In the genomic region with DNA sequence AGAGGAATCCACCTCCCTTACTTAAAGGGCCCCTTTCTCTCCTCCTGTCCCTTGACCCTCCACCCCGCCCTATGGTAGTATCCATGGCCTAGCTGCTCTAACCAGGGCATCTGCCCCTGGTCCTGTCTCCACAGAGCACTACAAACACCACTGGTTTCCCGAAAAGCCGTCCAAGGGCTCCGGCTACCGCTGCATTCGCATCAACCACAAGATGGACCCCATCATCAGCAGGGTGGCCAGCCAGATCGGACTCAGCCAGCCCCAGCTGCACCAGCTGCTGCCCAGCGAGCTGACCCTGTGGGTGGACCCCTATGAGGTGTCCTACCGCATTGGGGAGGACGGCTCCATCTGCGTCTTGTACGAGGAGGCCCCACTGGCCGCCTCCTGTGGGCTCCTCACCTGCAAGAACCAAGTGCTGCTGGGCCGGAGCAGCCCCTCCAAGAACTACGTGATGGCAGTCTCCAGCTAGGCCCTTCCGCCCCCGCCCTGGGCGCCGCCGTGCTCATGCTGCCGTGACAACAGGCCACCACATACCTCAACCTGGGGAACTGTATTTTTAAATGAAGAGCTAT, we compare ENCODE assay signal across 8 cellular contexts. TPM values are rescaled to one million over a fixed set of nuclear protein-coding genes. Genes with fewer than 3 reads are reported as not detected.
DNase-seq lines count a peak whose midpoint lies in the region; ATAC-seq, FAIRE-seq and TF ChIP-seq lines count a peak whose summit lies in the region.

No MANE protein-coding gene starts in this region.

- H3K27me3 ChIP-seq in pancreas = no peaks in the 10 kb centered on the region

- peak overlapping the region; percentile 96 to 100 (median 98) for H3K27ac ChIP-seq in pancreas

- 43 to 44% methylated on average over 21 of the region's 21 CpGs for WGBS in pancreas, 2 donors

- TF ChIP-seq CTCF in fibroblast of pulmonary artery (IDR thresholded peaks at IDR 0.05; ENCODE audit: low read length, missing control alignments) (no peak), pancreas (IDR thresholded peaks at IDR 0.05) (no peak), GM13976 (IDR thresholded peaks at IDR 0.05; ENCODE audit: borderline replicate concordance, control extremely low read depth, extremely low read depth, insufficient read depth, missing control alignments) (no peak)

- intact Hi-C loops in pancreas (cut with DNase I) = no loop called here

- peaks cover 5 to 25% (median 22%) of the 10 kb centered on the region in 3 donors for H3K36me3 ChIP-seq in pancreas

- H3K4me3 ChIP-seq in fibroblast of pulmonary artery (replicated peaks; ENCODE audit: low read depth, low read length) (peak overlapping the region; percentile 88), pancreas (peak overlapping the region; percentile 68 to 92 (median 81))

- H3K4me1 ChIP-seq in pancreas = peaks cover 0 to 28% (median 13%) of the 10 kb centered on the region in 3 donors

- DNase-seq in activated CD8-positive, alpha-beta memory T cell treated with anti-CD3 and anti-CD28 coated beads for 24 hours = peak; percentile 79
- no peak for DNase-seq in fibroblast of pulmonary artery (ENCODE audit: low read depth)
- peak in 5 of 6 donors; percentile 67 to 90 (median 74) for DNase-seq in pancreas
- DNase-seq in putamen (ENCODE audit: low spot score) = no peak
- no peak for DNase-seq in NK-92 treated with Interleukin-12 subunit alpha and Interleukin-12 subunit beta, amount 100 ng/mL, for 24 hours (lab: John Stamatoyannopoulos, UW)
- no peak for DNase-seq in GM13976 (ENCODE audit: low spot score)
- no peak for DNase-seq in dedifferentiated amniotic fluid mesenchymal stem cell (ENCODE audit: extremely low spot score)

- in situ Hi-C loops in GM13976 (cut with MboI; ENCODE audit: low sequenced_read_pairs, unreplicated experiment) = no loop called here

- H3K9me3 ChIP-seq in pancreas = no peaks in the 10 kb centered on the region

- no peak for FAIRE-seq in pancreas (lab: Jason Lieb, UNC)

- ATAC-seq in pancreas = peak in 3 of 4 donors; percentile 0 to 5 (median 2)

- peak; percentile 6 for TF ChIP-seq POLR2A in GM19099 (IDR thresholded peaks at IDR 0.05; ENCODE audit: extremely low read depth, insufficient read length, low read depth)

RNA-seq across cellular contexts. Expression of a gene that starts 1.7 kb away (rescaled TPM):
- 100 to 1,000 TPM in 5 of 6 donors, 10 to 100 TPM in 1; 83.1 to 452 (median 192) TPM for total RNA-seq in pancreas
- 100 to 1,000 TPM; 143 to 197 TPM for polyA plus RNA-seq in pancreas

RNA-seq across cellular contexts. Expression of a gene that starts 43.9 kb away (rescaled TPM):
- 10 to 100 TPM in 4 of 6 donors, 1 to 10 TPM in 2; 4.3 to 14.6 (median 11.1) TPM for total RNA-seq in pancreas
- 1 to 10 TPM; 3.8 to 6.5 TPM for polyA plus RNA-seq in pancreas

Comparison
In these comparisons a context has a peak if more than half of its experiments do, and no peak if none do; other contexts are left out.
1. DNase-seq: peak in activated CD8-positive, alpha-beta memory T cell treated with anti-CD3 and anti-CD28 coated beads for 24 hours (single experiment) and pancreas (5 of 6); none in fibroblast of pulmonary artery (single experiment), putamen (single experiment), NK-92 treated with Interleukin-12 subunit alpha and Interleukin-12 subunit beta, amount 100 ng/mL, for 24 hours (single experiment), GM13976 (single experiment) and dedifferentiated amniotic fluid mesenchymal stem cell (single experiment).